Comparison of ENCODE assay signal across 1 cellular context in the genomic region with DNA sequence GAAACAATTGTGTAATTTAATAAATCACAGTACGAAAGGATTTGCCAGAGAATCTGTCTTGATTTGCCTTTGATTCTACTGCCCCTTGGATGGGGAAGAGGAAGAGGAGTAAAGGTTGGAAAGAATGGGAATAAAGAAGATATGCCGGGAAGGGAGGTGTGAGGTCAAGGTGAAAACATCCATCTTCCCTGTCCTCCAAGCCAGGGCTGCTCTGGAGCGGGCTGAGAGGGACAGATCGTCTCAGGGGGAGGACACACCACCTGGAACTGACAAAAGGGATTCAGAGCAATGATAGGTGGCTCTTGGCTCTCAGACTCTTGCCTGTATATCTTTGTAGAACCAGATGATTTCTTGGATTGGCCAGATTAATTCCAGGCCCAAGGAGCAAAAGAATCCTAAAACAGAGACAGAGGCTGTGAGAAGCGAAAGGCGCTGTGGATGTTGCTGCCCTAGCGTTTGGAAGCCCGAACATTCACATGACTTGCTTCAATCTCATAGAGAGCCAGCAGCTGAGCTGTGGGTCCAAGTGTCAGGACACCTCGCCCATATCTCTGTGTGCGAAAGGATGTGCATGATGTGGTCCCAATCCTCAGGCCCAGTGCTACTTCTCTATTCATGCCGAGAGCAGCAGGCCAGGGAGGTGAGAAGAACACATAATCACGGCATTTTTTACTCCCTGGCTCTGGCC.
TF ChIP-seq lines count a peak whose summit lies in the region.

No MANE protein-coding gene starts in this region.

TF ChIP-seq in GM23338, 12 proteins besides CTCF, POLR2A, EP300 and RAD21 (continued from another document):
- TF ChIP-seq, protein P1, sequence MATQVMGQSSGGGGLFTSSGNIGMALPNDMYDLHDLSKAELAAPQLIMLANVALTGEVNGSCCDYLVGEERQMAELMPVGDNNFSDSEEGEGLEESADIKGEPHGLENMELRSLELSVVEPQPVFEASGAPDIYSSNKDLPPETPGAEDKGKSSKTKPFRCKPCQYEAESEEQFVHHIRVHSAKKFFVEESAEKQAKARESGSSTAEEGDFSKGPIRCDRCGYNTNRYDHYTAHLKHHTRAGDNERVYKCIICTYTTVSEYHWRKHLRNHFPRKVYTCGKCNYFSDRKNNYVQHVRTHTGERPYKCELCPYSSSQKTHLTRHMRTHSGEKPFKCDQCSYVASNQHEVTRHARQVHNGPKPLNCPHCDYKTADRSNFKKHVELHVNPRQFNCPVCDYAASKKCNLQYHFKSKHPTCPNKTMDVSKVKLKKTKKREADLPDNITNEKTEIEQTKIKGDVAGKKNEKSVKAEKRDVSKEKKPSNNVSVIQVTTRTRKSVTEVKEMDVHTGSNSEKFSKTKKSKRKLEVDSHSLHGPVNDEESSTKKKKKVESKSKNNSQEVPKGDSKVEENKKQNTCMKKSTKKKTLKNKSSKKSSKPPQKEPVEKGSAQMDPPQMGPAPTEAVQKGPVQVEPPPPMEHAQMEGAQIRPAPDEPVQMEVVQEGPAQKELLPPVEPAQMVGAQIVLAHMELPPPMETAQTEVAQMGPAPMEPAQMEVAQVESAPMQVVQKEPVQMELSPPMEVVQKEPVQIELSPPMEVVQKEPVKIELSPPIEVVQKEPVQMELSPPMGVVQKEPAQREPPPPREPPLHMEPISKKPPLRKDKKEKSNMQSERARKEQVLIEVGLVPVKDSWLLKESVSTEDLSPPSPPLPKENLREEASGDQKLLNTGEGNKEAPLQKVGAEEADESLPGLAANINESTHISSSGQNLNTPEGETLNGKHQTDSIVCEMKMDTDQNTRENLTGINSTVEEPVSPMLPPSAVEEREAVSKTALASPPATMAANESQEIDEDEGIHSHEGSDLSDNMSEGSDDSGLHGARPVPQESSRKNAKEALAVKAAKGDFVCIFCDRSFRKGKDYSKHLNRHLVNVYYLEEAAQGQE (IDR thresholded peaks at IDR 0.05; ENCODE audit: unreplicated experiment): no peak
- TF ChIP-seq ZNF114 (CRISPR knock-in tag; IDR thresholded peaks at IDR 0.05) (no peak), CREB1 (CRISPR knock-in tag; IDR thresholded peaks at IDR 0.05; ENCODE audit: low read depth) (no peak), JUNB (IDR thresholded peaks at IDR 0.05; ENCODE audit: unreplicated experiment) (no peak), STAT1 (IDR thresholded peaks at IDR 0.05; ENCODE audit: unreplicated experiment) (no peak), ZNF331 (CRISPR knock-in tag; IDR thresholded peaks at IDR 0.05; ENCODE audit: low read depth) (no peak), NANOG (IDR thresholded peaks at IDR 0.05; ENCODE audit: borderline replicate concordance) (no peak), POLR2AphosphoS5 (IDR thresholded peaks at IDR 0.05; ENCODE audit: low read depth) (no peak)
- TF ChIP-seq, protein P2, sequence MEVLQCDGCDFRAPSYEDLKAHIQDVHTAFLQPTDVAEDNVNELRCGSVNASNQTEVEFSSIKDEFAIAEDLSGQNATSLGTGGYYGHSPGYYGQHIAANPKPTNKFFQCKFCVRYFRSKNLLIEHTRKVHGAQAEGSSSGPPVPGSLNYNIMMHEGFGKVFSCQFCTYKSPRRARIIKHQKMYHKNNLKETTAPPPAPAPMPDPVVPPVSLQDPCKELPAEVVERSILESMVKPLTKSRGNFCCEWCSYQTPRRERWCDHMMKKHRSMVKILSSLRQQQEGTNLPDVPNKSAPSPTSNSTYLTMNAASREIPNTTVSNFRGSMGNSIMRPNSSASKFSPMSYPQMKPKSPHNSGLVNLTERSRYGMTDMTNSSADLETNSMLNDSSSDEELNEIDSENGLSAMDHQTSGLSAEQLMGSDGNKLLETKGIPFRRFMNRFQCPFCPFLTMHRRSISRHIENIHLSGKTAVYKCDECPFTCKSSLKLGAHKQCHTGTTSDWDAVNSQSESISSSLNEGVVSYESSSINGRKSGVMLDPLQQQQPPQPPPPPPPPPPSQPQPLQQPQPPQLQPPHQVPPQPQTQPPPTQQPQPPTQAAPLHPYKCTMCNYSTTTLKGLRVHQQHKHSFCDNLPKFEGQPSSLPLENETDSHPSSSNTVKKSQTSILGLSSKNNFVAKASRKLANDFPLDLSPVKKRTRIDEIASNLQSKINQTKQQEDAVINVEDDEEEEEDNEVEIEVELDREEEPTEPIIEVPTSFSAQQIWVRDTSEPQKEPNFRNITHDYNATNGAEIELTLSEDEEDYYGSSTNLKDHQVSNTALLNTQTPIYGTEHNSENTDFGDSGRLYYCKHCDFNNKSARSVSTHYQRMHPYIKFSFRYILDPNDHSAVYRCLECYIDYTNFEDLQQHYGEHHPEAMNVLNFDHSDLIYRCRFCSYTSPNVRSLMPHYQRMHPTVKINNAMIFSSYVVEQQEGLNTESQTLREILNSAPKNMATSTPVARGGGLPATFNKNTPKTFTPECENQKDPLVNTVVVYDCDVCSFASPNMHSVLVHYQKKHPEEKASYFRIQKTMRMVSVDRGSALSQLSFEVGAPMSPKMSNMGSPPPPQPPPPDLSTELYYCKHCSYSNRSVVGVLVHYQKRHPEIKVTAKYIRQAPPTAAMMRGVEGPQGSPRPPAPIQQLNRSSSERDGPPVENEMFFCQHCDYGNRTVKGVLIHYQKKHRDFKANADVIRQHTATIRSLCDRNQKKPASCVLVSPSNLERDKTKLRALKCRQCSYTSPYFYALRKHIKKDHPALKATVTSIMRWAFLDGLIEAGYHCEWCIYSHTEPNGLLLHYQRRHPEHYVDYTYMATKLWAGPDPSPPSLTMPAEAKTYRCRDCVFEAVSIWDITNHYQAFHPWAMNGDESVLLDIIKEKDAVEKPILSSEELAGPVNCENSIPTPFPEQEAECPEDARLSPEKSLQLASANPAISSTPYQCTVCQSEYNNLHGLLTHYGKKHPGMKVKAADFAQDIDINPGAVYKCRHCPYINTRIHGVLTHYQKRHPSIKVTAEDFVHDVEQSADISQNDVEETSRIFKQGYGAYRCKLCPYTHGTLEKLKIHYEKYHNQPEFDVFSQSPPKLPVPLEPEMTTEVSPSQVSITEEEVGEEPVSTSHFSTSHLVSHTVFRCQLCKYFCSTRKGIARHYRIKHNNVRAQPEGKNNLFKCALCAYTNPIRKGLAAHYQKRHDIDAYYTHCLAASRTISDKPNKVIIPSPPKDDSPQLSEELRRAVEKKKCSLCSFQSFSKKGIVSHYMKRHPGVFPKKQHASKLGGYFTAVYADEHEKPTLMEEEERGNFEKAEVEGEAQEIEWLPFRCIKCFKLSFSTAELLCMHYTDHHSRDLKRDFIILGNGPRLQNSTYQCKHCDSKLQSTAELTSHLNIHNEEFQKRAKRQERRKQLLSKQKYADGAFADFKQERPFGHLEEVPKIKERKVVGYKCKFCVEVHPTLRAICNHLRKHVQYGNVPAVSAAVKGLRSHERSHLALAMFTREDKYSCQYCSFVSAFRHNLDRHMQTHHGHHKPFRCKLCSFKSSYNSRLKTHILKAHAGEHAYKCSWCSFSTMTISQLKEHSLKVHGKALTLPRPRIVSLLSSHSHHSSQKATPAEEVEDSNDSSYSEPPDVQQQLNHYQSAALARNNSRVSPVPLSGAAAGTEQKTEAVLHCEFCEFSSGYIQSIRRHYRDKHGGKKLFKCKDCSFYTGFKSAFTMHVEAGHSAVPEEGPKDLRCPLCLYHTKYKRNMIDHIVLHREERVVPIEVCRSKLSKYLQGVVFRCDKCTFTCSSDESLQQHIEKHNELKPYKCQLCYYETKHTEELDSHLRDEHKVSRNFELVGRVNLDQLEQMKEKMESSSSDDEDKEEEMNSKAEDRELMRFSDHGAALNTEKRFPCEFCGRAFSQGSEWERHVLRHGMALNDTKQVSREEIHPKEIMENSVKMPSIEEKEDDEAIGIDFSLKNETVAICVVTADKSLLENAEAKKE (CRISPR knock-in tag; IDR thresholded peaks at IDR 0.05): no peak
- TF ChIP-seq, protein P3, sequence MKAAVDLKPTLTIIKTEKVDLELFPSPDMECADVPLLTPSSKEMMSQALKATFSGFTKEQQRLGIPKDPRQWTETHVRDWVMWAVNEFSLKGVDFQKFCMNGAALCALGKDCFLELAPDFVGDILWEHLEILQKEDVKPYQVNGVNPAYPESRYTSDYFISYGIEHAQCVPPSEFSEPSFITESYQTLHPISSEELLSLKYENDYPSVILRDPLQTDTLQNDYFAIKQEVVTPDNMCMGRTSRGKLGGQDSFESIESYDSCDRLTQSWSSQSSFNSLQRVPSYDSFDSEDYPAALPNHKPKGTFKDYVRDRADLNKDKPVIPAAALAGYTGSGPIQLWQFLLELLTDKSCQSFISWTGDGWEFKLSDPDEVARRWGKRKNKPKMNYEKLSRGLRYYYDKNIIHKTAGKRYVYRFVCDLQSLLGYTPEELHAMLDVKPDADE (IDR thresholded peaks at IDR 0.05): no peak
